12 cellular contexts compared by ENCODE assay signal in the genomic region with DNA sequence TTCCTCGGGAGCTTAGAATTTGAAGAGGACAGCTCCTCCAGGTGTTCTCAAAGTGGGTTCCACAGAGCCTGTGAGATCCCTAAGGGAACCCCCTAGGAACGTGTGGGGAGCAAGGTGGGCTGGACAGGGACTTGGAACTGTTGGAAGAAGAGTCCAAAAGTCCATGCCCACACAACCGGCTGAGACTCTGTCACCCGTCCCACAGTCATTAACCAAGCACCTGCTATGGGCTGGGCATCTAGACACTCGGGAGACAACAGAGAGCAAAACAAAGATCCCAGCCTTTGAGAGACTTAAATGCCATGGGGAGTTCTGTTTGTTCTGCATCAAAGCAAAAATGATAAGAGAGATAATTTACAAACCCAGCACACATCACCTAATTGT.
"Had no signal": no experiment of that assay in that cellular context is flagged by ENCODE, and none has a peak within 500 bp of the region (broad histone marks: within the 10 kb centered on the region; RNA-seq: fewer than 3 reads in every experiment).

No MANE protein-coding gene starts in this region.

- H2AFZ ChIP-seq: parathyroid adenoma had no signal

- H3K27me3 ChIP-seq: neutrophil, right lobe of liver, testis had no signal

- H3K9me3 Mint-ChIP-seq: activated CD4-positive, alpha-beta T cell treated with anti-CD3 and anti-CD28 coated beads, Interleukin-2, amount 10 ng/mL, durations not matched to agents 7 days and 5 days; immature natural killer cell; stimulated activated memory B cell treated with anti-CD40 and anti-IgM and Interleukin-4, amounts not matched to agents 10 μg/mL and 1 μg/mL and 100 μg/mL, for 72 hours; type B pancreatic cell had no signal

- H3K27me3 Mint-ChIP-seq: activated CD4-positive, alpha-beta T cell treated with anti-CD3 and anti-CD28 coated beads, Interleukin-2, amount 10 ng/mL, durations not matched to agents 7 days and 5 days; activated naive CD8-positive, alpha-beta T cell had no signal

- H3K79me2 ChIP-seq: parathyroid adenoma had no signal

- DNase-seq: kidney glomerular epithelial cell, T1000 had no signal

- H3K4me1 ChIP-seq: parathyroid adenoma, right lobe of liver, testis had no signal

- H3K27ac Mint-ChIP-seq: activated CD4-positive, alpha-beta T cell treated with anti-CD3 and anti-CD28 coated beads, Interleukin-2, amount 10 ng/mL, durations not matched to agents 7 days and 5 days; activated naive CD8-positive, alpha-beta T cell; immature natural killer cell; stimulated activated memory B cell treated with anti-CD40 and anti-IgM and Interleukin-4, amounts not matched to agents 10 μg/mL and 1 μg/mL and 100 μg/mL, for 72 hours; type B pancreatic cell had no signal

- H3K9ac ChIP-seq: parathyroid adenoma had no signal

- H3K4me3 Mint-ChIP-seq: activated CD4-positive, alpha-beta T cell treated with anti-CD3 and anti-CD28 coated beads, Interleukin-2, amount 10 ng/mL, durations not matched to agents 7 days and 5 days; activated naive CD8-positive, alpha-beta T cell; stimulated activated memory B cell treated with anti-CD40 and anti-IgM and Interleukin-4, amounts not matched to agents 10 μg/mL and 1 μg/mL and 100 μg/mL, for 72 hours; type B pancreatic cell had no signal

- H3K36me3 ChIP-seq: gastroesophageal sphincter, neutrophil, right lobe of liver had no signal

- H3K36me3 Mint-ChIP-seq: activated naive CD8-positive, alpha-beta T cell; immature natural killer cell; stimulated activated memory B cell treated with anti-CD40 and anti-IgM and Interleukin-4, amounts not matched to agents 10 μg/mL and 1 μg/mL and 100 μg/mL, for 72 hours; type B pancreatic cell had no signal

- H3K4me3 ChIP-seq: gastroesophageal sphincter, right lobe of liver, testis had no signal

- H3K27ac ChIP-seq: gastroesophageal sphincter, neutrophil, parathyroid adenoma, right lobe of liver, testis had no signal

- H3K9me3 ChIP-seq: neutrophil, right lobe of liver, testis had no signal
